29 cellular contexts compared by ENCODE assay signal in genomic region chr3:78798266-78798832, GRCh38.
"Had no signal": no experiment of that assay in that cellular context is flagged by ENCODE, and none has a peak within 500 bp of the region (broad histone marks: within the 10 kb centered on the region; RNA-seq: fewer than 3 reads in every experiment).

No MANE protein-coding gene starts in this region.

- ATAC-seq: activated CD8-positive, alpha-beta T cell treated with anti-CD3 and anti-CD28 coated beads for 36 hours; activated naive CD8-positive, alpha-beta T cell treated with anti-CD3 and anti-CD28 coated beads, Interleukin-2, amount 50 U/mL, for 24 hours; activated T-cell treated with anti-CD3 and anti-CD28 coated beads, Interleukin-2, amount 50 U/mL, for 4 hours; activated T-helper 17 cell treated with anti-CD3 and anti-CD28 coated beads, Interleukin-2, amount 50 U/mL, for 72 hours; gastrocnemius medialis; left ventricle myocardium superior; stimulated activated naive B cell treated with anti-CD40 and anti-IgM and Interleukin-4, amounts not matched to agents 10 μg/mL and 1 μg/mL and 100 μg/mL, for 72 hours; upper lobe of right lung had no signal

- H3K36me3 ChIP-seq: breast epithelium, gastrocnemius medialis, neutrophil, ovary, sigmoid colon, stomach, thyroid gland, upper lobe of right lung had no signal

- FAIRE-seq: colon, small intestine had no signal

- H2AFZ ChIP-seq: hepatocyte had no signal

- H3K4me1 ChIP-seq: breast epithelium, gastrocnemius medialis, sigmoid colon, thyroid gland, upper lobe of right lung had no signal

- H3K4me2 ChIP-seq: hepatocyte had no signal

- H3K27ac ChIP-seq: breast epithelium, gastrocnemius medialis, hepatocyte, neutrophil, ovary, sigmoid colon, stomach, thyroid gland, upper lobe of right lung had no signal

- DNase-seq: activated B cell treated with CpG ODN at 0.5 μM for 24 hours; activated CD4-positive, alpha-beta T cell treated with anti-CD3 and anti-CD28 coated beads, Interleukin-2, amount 50 U/mL, for 1 hour; activated CD8-positive, alpha-beta T cell treated with anti-CD3 and anti-CD28 coated beads for 36 hours; activated gamma-delta T cell treated with Interleukin-2 at 50 U/mL for 16 hours; activated naive CD8-positive, alpha-beta T cell treated with anti-CD3 and anti-CD28 coated beads, Interleukin-2, amount 50 U/mL, for 24 hours; activated T-cell treated with anti-CD3 and anti-CD28 coated beads, Interleukin-2, amount 50 U/mL, for 4 hours; dermis blood vessel endothelial cell; effector CD4-positive, alpha-beta T cell; erythroblast; gastrocnemius medialis; glutamatergic neuron; islet precursor cell; left ventricle myocardium superior; naive B cell; nephron progenitor cell; ovary; retina; sigmoid colon; small intestine; stimulated activated naive B cell treated with anti-CD40 and anti-IgM and Interleukin-4, amounts not matched to agents 10 μg/mL and 1 μg/mL and 100 μg/mL, for 72 hours; stomach; T-helper 1 cell; thyroid gland; upper lobe of right lung had no signal

- H3K9me3 ChIP-seq: breast epithelium, gastrocnemius medialis, neutrophil, ovary, sigmoid colon, stomach, thyroid gland, upper lobe of right lung had no signal

- H3K27me3 ChIP-seq: breast epithelium, gastrocnemius medialis, hepatocyte, neutrophil, ovary, sigmoid colon, stomach, thyroid gland, upper lobe of right lung had no signal

- H3K4me3 ChIP-seq: breast epithelium, gastrocnemius medialis, hepatocyte, ovary, sigmoid colon, stomach, thyroid gland, upper lobe of right lung had no signal
